22 cellular contexts compared by ENCODE assay signal in genomic region chr7:157559596-157560257, GRCh38.
DNase-seq lines count a peak whose midpoint lies in the region; ATAC-seq, FAIRE-seq and TF ChIP-seq lines count a peak whose summit lies in the region.
"Had no signal": no experiment of that assay in that cellular context is flagged by ENCODE, and none has a peak within 500 bp of the region (broad histone marks: within the 10 kb centered on the region; RNA-seq: fewer than 3 reads in every experiment).

No MANE protein-coding gene starts in this region.

- H3K4me1 ChIP-seq in K562 (replicated peaks in 1 of 2; ENCODE audit: control insufficient read depth in 2 of 2, insufficient read depth in 2 of 2, low read length in 2 of 2) (peaks cover 0 to 7% of the 10 kb centered on the region in 2 experiments; a peak in 1 of 5 replicates), liver (ENCODE audit: control insufficient read depth in 4 of 4, insufficient read depth in 4 of 4, low read length in 3 of 4) (peaks cover 0 to 10% (median 2%) of the 10 kb centered on the region in 4 donors), tibial artery (no peaks in the 10 kb centered on the region)

- TF ChIP-seq CTCF in K562 (IDR thresholded peaks at IDR 0.05 in 2 of 3, conservative IDR thresholded peaks at IDR 0.05 in 1 of 3; ENCODE audit: insufficient read depth in 2 of 3, low read depth in 1 of 3, low read length in 3 of 3) (no peak), liver (IDR thresholded peaks at IDR 0.05; ENCODE audit: low read depth, low read length, missing input control) (no peak), tibial artery (IDR thresholded peaks at IDR 0.05) (no peak)

- peaks cover 9 to 43% of the 10 kb centered on the region in 2 experiments; a peak in 4 of 5 replicates for H3K27me3 ChIP-seq in K562 (ENCODE audit: control insufficient read depth in 2 of 2, insufficient read depth in 2 of 2, low read length in 2 of 2)
- no peaks in the 10 kb centered on the region for H3K27me3 ChIP-seq in liver (ENCODE audit: control insufficient read depth in 4 of 4, insufficient read depth in 4 of 4, low read length in 3 of 4)
- H3K27me3 ChIP-seq in tibial artery = no peaks in the 10 kb centered on the region

- H3K4me2 ChIP-seq in K562 (ENCODE audit: insufficient read depth, low read length) = no peak overlapping the region
- H3K4me2 ChIP-seq: A549, KMS-11, PC-9 had no signal

- POLR2A ChIA-PET in K562 (lab: Yijun Ruan, JAX) = no interaction called here

- H3K9me3 ChIP-seq in K562 (replicated peaks; ENCODE audit: control insufficient read depth, insufficient read depth, low read depth, low read length) (peaks cover 18% of the 10 kb centered on the region), liver (ENCODE audit: control insufficient read depth in 4 of 4, low read length in 3 of 4) (no peaks in the 10 kb centered on the region), tibial artery (no peaks in the 10 kb centered on the region)
- H3K9me3 ChIP-seq: A549 had no signal

- CTCF ChIA-PET in K562 (lab: Yijun Ruan, JAX; ENCODE audit: low intra/inter-chr PET ratio) = no interaction called here

- intact Hi-C loops in cardiac septum (cut with DNase I) = no loop called here
- intact Hi-C loops in Right ventricle myocardium superior (cut with DNase I) = no loop called here
- intact Hi-C loops in K562 (cut with micrococcal nuclease) = no loop called here
- intact Hi-C loops in tibial artery (cut with DNase I; ENCODE audit: low total_unique reads) = no loop called here

- in situ Hi-C loops in K562 (cut with MboI) = no loop called here

- TF ChIP-seq RAD21 in K562 (CRISPR knock-in tag; conservative IDR thresholded peaks at IDR 0.05 in 1 of 2, IDR thresholded peaks at IDR 0.05 in 1 of 2) (no peak), liver (IDR thresholded peaks at IDR 0.05) (no peak)

- no peak overlapping the region for H3K27ac ChIP-seq in K562 (ENCODE audit: extremely low read depth, low read depth, low read length)
- no peak overlapping the region for H3K27ac ChIP-seq in liver (ENCODE audit: low read depth in 1 of 2, low read length in 2 of 2)
- H3K27ac ChIP-seq in tibial artery = no peak overlapping the region
- H3K27ac ChIP-seq: A549, C4-2B, GM23248, KMS-11, PC-9 had no signal

- H3K4me3 ChIP-seq in K562 = no peak overlapping the region
- H3K4me3 ChIP-seq in liver (ENCODE audit: low read depth in 1 of 3, low read length in 3 of 3) = no peak overlapping the region
- H3K4me3 ChIP-seq in tibial artery = no peak overlapping the region
- H3K4me3 ChIP-seq: A549, GM23248, PC-9 had no signal

- no peaks in the 10 kb centered on the region for H3K9me1 ChIP-seq in K562 (ENCODE audit: control insufficient read depth, insufficient read depth, low read length)

- no peaks in the 10 kb centered on the region for H3K36me3 ChIP-seq in K562 (ENCODE audit: control insufficient read depth, insufficient read depth, low read length)
- H3K36me3 ChIP-seq in liver (ENCODE audit: control insufficient read depth in 4 of 4, insufficient read depth in 3 of 4, low read depth in 1 of 4, low read length in 3 of 4) = no peaks in the 10 kb centered on the region
- no peaks in the 10 kb centered on the region for H3K36me3 ChIP-seq in tibial artery

- FAIRE-seq in K562 (lab: Jason Lieb, UNC) = no peak
- FAIRE-seq: A549, GM12891, GM18507 had no signal

- H3K9ac ChIP-seq in K562 (ENCODE audit: insufficient read depth in 1 of 2, low read depth in 2 of 2, low read length in 2 of 2) (no peak overlapping the region), liver (ENCODE audit: low read depth in 1 of 2, low read length in 2 of 2) (no peak overlapping the region)
- H3K9ac ChIP-seq: GM23248, KMS-11 had no signal

- ATAC-seq in Right ventricle myocardium superior (ENCODE audit: poor library complexity) = no peak
- peak; percentile 35; the same call in 2 of the 3 replicates for ATAC-seq in K562
- no peak for ATAC-seq in HG02885 (IDR thresholded peaks at IDR 0.05; ENCODE audit: poor library complexity, unreplicated experiment)
- ATAC-seq: HCT116 had no signal

- no TSS peak for BruUV-seq in K562 (replicated peaks; lab: Mats Ljungman, UMichigan)

- TF ChIP-seq POLR2A in K562 (conservative IDR thresholded peaks at IDR 0.05) = no peak

- no peak overlapping the region for H2AFZ ChIP-seq in K562 (ENCODE audit: low read depth, low read length)
- H2AFZ ChIP-seq: GM23248, PC-9 had no signal

- TF ChIP-seq EP300 in K562 (IDR thresholded peaks at IDR 0.05; ENCODE audit: low read length) = no peak

- under 1% methylated on average over 20 of the region's 20 CpGs for WGBS in K562 (ENCODE audit: insufficient coverage, low coverage, missing lambda C conversion rate)
- WGBS in liver = 63% methylated on average over 20 of the region's 20 CpGs

- peaks cover 13% of the 10 kb centered on the region; the same call in 1 of the 2 replicates for H4K20me1 ChIP-seq in K562 (replicated peaks; ENCODE audit: control insufficient read depth, insufficient read depth, low read length)

- H3K79me2 ChIP-seq in K562 (ENCODE audit: control insufficient read depth, insufficient read depth, low read length) = no peaks in the 10 kb centered on the region

- DNase-seq in cardiac septum (ENCODE audit: low spot score) (peak; percentile 69), Right ventricle myocardium superior (no peak), K562 (ENCODE audit: extremely low read depth in 1 of 4, low spot score in 3 of 4) (no peak), tibial artery (peak; percentile 10 to 54), NCI-H1417 treated with DMSO at 0.1 percent for 48 hours (lab: John Stamatoyannopoulos, UW) (no peak)
- no peak for DNase-seq in stimulated activated CD4-positive, alpha-beta T cell treated with anti-CD3 and anti-CD28 coated beads, Interleukin-2, amount 100 ng/mL, for 48 hours
- DNase-seq: DMS 273 treated with DMSO at 0.1 percent for 48 hours, GF-D8, GM23248, NCI-H1092, NCI-H1694, NCI-H524, PC-9, SHP77 treated with DMSO at 0.1 percent for 48 hours had no signal

TF ChIP-seq in K562, 482 proteins besides CTCF, POLR2A, EP300 and RAD21 (continues in another document):
- TF ChIP-seq, protein P1, sequence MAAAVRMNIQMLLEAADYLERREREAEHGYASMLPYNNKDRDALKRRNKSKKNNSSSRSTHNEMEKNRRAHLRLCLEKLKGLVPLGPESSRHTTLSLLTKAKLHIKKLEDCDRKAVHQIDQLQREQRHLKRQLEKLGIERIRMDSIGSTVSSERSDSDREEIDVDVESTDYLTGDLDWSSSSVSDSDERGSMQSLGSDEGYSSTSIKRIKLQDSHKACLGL (CRISPR knock-in tag; IDR thresholded peaks at IDR 0.05; ENCODE audit: borderline replicate concordance, poor library complexity, severe bottlenecking) = no peak
- TF ChIP-seq TAF7 (tag; IDR thresholded peaks at IDR 0.05) (no peak), ZNF586 (CRISPR knock-in tag; conservative IDR thresholded peaks at IDR 0.05) (no peak), GTF3C2 (IDR thresholded peaks at IDR 0.05; ENCODE audit: borderline replicate concordance, extremely low read depth, insufficient read length) (no peak), EHMT2 (IDR thresholded peaks at IDR 0.05) (no peak)

TF ChIP-seq in liver, 16 proteins besides CTCF, POLR2A, EP300 and RAD21:
- no peak for TF ChIP-seq FOXA1 (IDR thresholded peaks at IDR 0.05)
- TF ChIP-seq, protein P2, sequence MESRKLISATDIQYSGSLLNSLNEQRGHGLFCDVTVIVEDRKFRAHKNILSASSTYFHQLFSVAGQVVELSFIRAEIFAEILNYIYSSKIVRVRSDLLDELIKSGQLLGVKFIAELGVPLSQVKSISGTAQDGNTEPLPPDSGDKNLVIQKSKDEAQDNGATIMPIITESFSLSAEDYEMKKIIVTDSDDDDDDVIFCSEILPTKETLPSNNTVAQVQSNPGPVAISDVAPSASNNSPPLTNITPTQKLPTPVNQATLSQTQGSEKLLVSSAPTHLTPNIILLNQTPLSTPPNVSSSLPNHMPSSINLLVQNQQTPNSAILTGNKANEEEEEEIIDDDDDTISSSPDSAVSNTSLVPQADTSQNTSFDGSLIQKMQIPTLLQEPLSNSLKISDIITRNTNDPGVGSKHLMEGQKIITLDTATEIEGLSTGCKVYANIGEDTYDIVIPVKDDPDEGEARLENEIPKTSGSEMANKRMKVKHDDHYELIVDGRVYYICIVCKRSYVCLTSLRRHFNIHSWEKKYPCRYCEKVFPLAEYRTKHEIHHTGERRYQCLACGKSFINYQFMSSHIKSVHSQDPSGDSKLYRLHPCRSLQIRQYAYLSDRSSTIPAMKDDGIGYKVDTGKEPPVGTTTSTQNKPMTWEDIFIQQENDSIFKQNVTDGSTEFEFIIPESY (IDR thresholded peaks at IDR 0.05) = no peak
- TF ChIP-seq HNF4A (conservative IDR thresholded peaks at IDR 0.05) = peak; percentile 50 to 61

Comparison
In these comparisons a context has a peak if more than half of its experiments do, and no peak if none do; other contexts are left out.
1. DNase-seq: peak in cardiac septum (single experiment) and tibial artery (2 of 2); none in Right ventricle myocardium superior (single experiment), K562 (0 of 4), stimulated activated CD4-positive, alpha-beta T cell treated with anti-CD3 and anti-CD28 coated beads, Interleukin-2, amount 100 ng/mL, for 48 hours (0 of 2) and NCI-H1417 treated with DMSO at 0.1 percent for 48 hours (single experiment).